ENCODE assay signal across 8 cellular contexts in the genomic region with DNA sequence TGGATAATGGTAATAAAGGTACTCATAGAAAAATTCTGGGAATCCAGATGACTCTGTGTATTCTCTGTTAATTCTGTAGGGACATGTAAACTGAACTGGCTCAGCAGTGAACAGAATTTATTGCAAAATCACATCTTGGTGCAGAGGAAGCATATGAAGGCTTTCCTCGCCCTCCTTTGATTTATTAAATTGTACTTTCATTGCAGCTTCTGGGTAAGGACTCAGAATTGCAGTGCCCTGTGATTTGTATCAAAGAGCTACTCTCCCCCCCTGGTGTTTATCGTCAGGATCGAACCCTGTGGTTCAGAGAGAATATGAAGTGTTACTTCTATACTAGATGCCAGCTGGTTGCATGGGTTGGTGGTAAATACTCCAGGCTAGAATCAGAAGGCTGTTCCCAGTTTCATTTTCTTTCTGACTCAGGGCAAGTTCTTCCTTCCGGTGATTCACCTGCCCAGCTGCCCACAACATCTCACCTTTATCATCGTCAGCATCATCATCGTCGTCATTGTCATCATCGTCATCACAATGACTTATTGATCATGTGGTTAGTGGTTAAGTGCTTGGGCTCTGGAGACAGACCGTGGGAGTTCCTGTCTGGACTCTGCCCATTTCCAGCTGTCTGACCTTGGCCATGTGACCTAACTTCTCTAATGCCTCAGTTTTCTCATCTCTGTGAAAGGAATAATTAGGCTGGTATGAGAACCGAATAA.
A peak's percentile ranks its signal among the peaks of the same experiment; 100 is the strongest.
DNase-seq lines count a peak whose midpoint lies in the region; ATAC-seq and TF ChIP-seq lines count a peak whose summit lies in the region.

No MANE protein-coding gene starts in this region.

- no peaks in the 10 kb centered on the region for H3K79me2 ChIP-seq in mesendoderm (ENCODE audit: control insufficient read depth, insufficient read depth, low read length)

- H2BK120ac ChIP-seq in mesendoderm (ENCODE audit: low read depth, low read length): no peak overlapping the region

- H3K9me3 ChIP-seq in heart right ventricle: no peaks in the 10 kb centered on the region

- H2AK5ac ChIP-seq in mesendoderm (ENCODE audit: low read length): no peak overlapping the region

- H3K4me1 ChIP-seq in heart right ventricle: peaks cover 7 to 69% (median 57%) of the 10 kb centered on the region in 9 donors
- H3K4me1 ChIP-seq in mesendoderm (ENCODE audit: control insufficient read depth, low read depth, low read length): no peaks in the 10 kb centered on the region

- no peak overlapping the region for H3K4me2 ChIP-seq in mesendoderm (ENCODE audit: low read length)

- H3K4me3 ChIP-seq in heart right ventricle (no peak overlapping the region), mesendoderm (ENCODE audit: low read length) (no peak overlapping the region)

- intact Hi-C loops in heart right ventricle (cut with DNase I): loop anchor here in 8 of 10 donors (5.0 to 10.0 kb wide), 11 partner anchors 46 to 826 kb away; a partner anchor contains a TSS

- H3K4ac ChIP-seq in mesendoderm (ENCODE audit: low read depth, low read length): no peak overlapping the region

- no peaks in the 10 kb centered on the region for H3K27me3 ChIP-seq in heart right ventricle
- H3K27me3 ChIP-seq in mesendoderm (ENCODE audit: insufficient read depth, low read length, poor library complexity): no peaks in the 10 kb centered on the region

- no peak overlapping the region for H2BK5ac ChIP-seq in mesendoderm (ENCODE audit: low read length)

- no peak overlapping the region for H3K56ac ChIP-seq in mesendoderm (ENCODE audit: low read length)

- H3K23ac ChIP-seq in mesendoderm (ENCODE audit: low read length): no peak overlapping the region

- no peak overlapping the region for H2BK15ac ChIP-seq in mesendoderm (replicated peaks; ENCODE audit: low read depth)

- DNase-seq in NCI-H460 (ENCODE audit: extremely low read depth, low read depth) (peak; percentile 64), heart right ventricle (peak in 1 of 2 donors; percentile 32), NCI-H2196 treated with DMSO at 0.1 percent for 48 hours (lab: John Stamatoyannopoulos, UW; ENCODE audit: unreplicated experiment) (no peak), mesendoderm (no peak)
- DNase-seq in activated T-cell treated with anti-CD3 and anti-CD28 coated beads, Interleukin-2, amount 50 U/mL, for 48 hours: peak; percentile 78 to 83
- DNase-seq in stimulated activated CD4-positive, alpha-beta T cell treated with anti-CD3 and anti-CD28 coated beads, TNF-alpha, amount 100 ng/mL, for 24 hours (ENCODE audit: low read depth in 3 of 3): peak; percentile 63 to 83 (median 70)

- H3K79me1 ChIP-seq in mesendoderm (ENCODE audit: low read length): no peaks in the 10 kb centered on the region

- H4K8ac ChIP-seq in mesendoderm (ENCODE audit: low read depth, low read length): no peak overlapping the region

- no peak overlapping the region for H3K9ac ChIP-seq in mesendoderm (ENCODE audit: low read length)

- no peak overlapping the region for H3K18ac ChIP-seq in mesendoderm (ENCODE audit: low read length)

- peak; percentile 89 for ATAC-seq in GM18511 (IDR thresholded peaks at IDR 0.05; ENCODE audit: unreplicated experiment)
- ATAC-seq in HG02678 (IDR thresholded peaks at IDR 0.05; ENCODE audit: unreplicated experiment): peak; percentile 76
- ATAC-seq in heart right ventricle: peak in 6 of 8 donors; percentile 18 to 64 (median 42)

- H3K36me3 ChIP-seq in heart right ventricle: peaks cover 0 to 9% (median 0%) of the 10 kb centered on the region in 9 donors
- no peaks in the 10 kb centered on the region for H3K36me3 ChIP-seq in mesendoderm (ENCODE audit: control insufficient read depth, insufficient read depth, low read length)

- H4K5ac ChIP-seq in mesendoderm (ENCODE audit: low read length): no peak overlapping the region

- 74 to 80% methylated on average over 10 of the region's 10 CpGs for WGBS in heart right ventricle, 2 donors
- no CpG with 5 or more reads among the region's 10 CpGs for WGBS in mesendoderm (ENCODE audit: extremely low coverage, insufficient coverage, low lambda C conversion rate)

- H3K27ac ChIP-seq in heart right ventricle (peak overlapping the region in 5 of 10 donors; percentile 20 to 77 (median 69)), mesendoderm (ENCODE audit: low read depth, low read length) (no peak overlapping the region)

- peak in 1 of 9 donors; percentile 26 for TF ChIP-seq CTCF in heart right ventricle (IDR thresholded peaks at IDR 0.05)

Comparison
In these comparisons a context has a peak if more than half of its experiments do, and no peak if none do; other contexts are left out.
1. DNase-seq: peak in NCI-H460 (single experiment), activated T-cell treated with anti-CD3 and anti-CD28 coated beads, Interleukin-2, amount 50 U/mL, for 48 hours (2 of 2) and stimulated activated CD4-positive, alpha-beta T cell treated with anti-CD3 and anti-CD28 coated beads, TNF-alpha, amount 100 ng/mL, for 24 hours (3 of 3); none in NCI-H2196 treated with DMSO at 0.1 percent for 48 hours (single experiment) and mesendoderm (single experiment).
2. Peak in every context shown above with its lines, with median percentiles within 50 percentile points of each other: ATAC-seq.